15 cellular contexts compared by ENCODE assay signal in genomic region chr5:147686421-147686820, GRCh38.
A peak's percentile ranks its signal among the peaks of the same experiment; 100 is the strongest.
DNase-seq lines count a peak whose midpoint lies in the region; ATAC-seq and TF ChIP-seq lines count a peak whose summit lies in the region.
"Had no signal": no experiment of that assay in that cellular context is flagged by ENCODE, and none has a peak within 500 bp of the region (broad histone marks: within the 10 kb centered on the region; RNA-seq: fewer than 3 reads in every experiment).

No MANE protein-coding gene starts in this region.

- H3K4me3 Mint-ChIP-seq in stimulated activated naive CD8-positive, alpha-beta T cell treated with anti-CD3 and anti-CD28 coated beads, Interleukin-15, amount 100 ng/mL, for 72 hours = no peak overlapping the region
- H3K4me3 Mint-ChIP-seq: CD8-positive, alpha-beta memory T cell had no signal

- ATAC-seq in stimulated activated naive CD8-positive, alpha-beta T cell treated with anti-CD3 and anti-CD28 coated beads, Interleukin-15, amount 100 ng/mL, for 72 hours = no peak
- ATAC-seq in GM21529 (IDR thresholded peaks at IDR 0.05; ENCODE audit: unreplicated experiment) = no peak
- ATAC-seq: HCT116 had no signal

- H3K27ac Mint-ChIP-seq in stimulated activated naive CD8-positive, alpha-beta T cell treated with anti-CD3 and anti-CD28 coated beads, Interleukin-15, amount 100 ng/mL, for 72 hours = no peak overlapping the region

- H3K27me3 Mint-ChIP-seq in stimulated activated naive CD8-positive, alpha-beta T cell treated with anti-CD3 and anti-CD28 coated beads, Interleukin-15, amount 100 ng/mL, for 72 hours = no peaks in the 10 kb centered on the region
- H3K27me3 Mint-ChIP-seq: CD8-positive, alpha-beta memory T cell had no signal

- no peaks in the 10 kb centered on the region for H3K4me1 Mint-ChIP-seq in stimulated activated naive CD8-positive, alpha-beta T cell treated with anti-CD3 and anti-CD28 coated beads, Interleukin-15, amount 100 ng/mL, for 72 hours
- H3K4me1 Mint-ChIP-seq: CD8-positive, alpha-beta memory T cell had no signal

- no peak for TF ChIP-seq CTCF in astrocyte of the cerebellum (IDR thresholded peaks at IDR 0.05; ENCODE audit: low read depth, low read length, missing control alignments)
- TF ChIP-seq CTCF in fibroblast of mammary gland (conservative IDR thresholded peaks at IDR 0.05; ENCODE audit: control insufficient read depth, insufficient read depth, low read depth, low read length) = no peak

- H3K4me3 ChIP-seq in astrocyte of the cerebellum (ENCODE audit: low read depth, low read length) (no peak overlapping the region), fibroblast of mammary gland (ENCODE audit: control insufficient read depth, low read depth, low read length) (no peak overlapping the region)
- H3K4me3 ChIP-seq: BLaER1 had no signal

- in situ Hi-C loops in astrocyte of the cerebellum (cut with HindIII; ENCODE audit: low sequenced_read_pairs) = no loop called here

- H3K9me3 Mint-ChIP-seq in stimulated activated naive CD8-positive, alpha-beta T cell treated with anti-CD3 and anti-CD28 coated beads, Interleukin-15, amount 100 ng/mL, for 72 hours = no peaks in the 10 kb centered on the region
- H3K9me3 Mint-ChIP-seq: CD8-positive, alpha-beta memory T cell had no signal

- DNase-seq in NCI-H748 (lab: John Stamatoyannopoulos, UW; ENCODE audit: unreplicated experiment) (peak; percentile 17), NCI-H748 treated with DMSO at 0.1 percent for 48 hours (lab: John Stamatoyannopoulos, UW) (no peak), astrocyte of the cerebellum (ENCODE audit: low read depth) (peak; percentile 34), fibroblast of mammary gland (ENCODE audit: low read depth) (peak; percentile 15), NCI-H1092 treated with DMSO at 0.1 percent for 48 hours (lab: John Stamatoyannopoulos, UW) (no peak)
- DNase-seq in stimulated activated naive CD8-positive, alpha-beta T cell treated with anti-CD3 and anti-CD28 coated beads, Interleukin-15, amount 100 ng/mL, for 72 hours = no peak
- DNase-seq: 8988T; AML-193; Caco-2; CD8-positive, alpha-beta memory T cell; DND-41; GDM1 had no signal

Comparison
In these comparisons a context has a peak if more than half of its experiments do, and no peak if none do; other contexts are left out.
1. DNase-seq: peak in NCI-H748 (single experiment), astrocyte of the cerebellum (single experiment) and fibroblast of mammary gland (single experiment); none in NCI-H748 treated with DMSO at 0.1 percent for 48 hours (single experiment), stimulated activated naive CD8-positive, alpha-beta T cell treated with anti-CD3 and anti-CD28 coated beads, Interleukin-15, amount 100 ng/mL, for 72 hours (0 of 2) and NCI-H1092 treated with DMSO at 0.1 percent for 48 hours (single experiment).